ENCODE assay signal across 25 cellular contexts in the genomic region with DNA sequence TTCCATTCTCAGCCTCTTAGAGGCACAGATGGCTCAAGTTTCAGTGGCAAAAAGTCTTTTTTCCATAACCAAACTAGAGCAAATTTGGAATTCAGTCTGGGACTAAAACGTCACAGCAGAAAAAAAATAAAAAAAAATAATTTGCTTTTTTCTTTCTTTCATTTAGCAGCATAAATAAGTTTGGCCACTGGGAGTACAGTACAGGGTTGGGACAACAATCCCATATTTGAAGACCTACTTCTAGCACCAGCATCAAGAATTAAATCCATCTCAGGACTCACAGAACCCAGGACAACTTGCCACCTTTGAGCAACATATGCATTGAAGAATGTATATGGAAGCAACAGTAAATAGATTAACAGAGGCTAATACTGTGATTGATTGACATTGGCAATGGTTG.
"Had no signal": no experiment of that assay in that cellular context is flagged by ENCODE, and none has a peak within 500 bp of the region (broad histone marks: within the 10 kb centered on the region; RNA-seq: fewer than 3 reads in every experiment).

No MANE protein-coding gene starts in this region.

- DNase-seq: activated CD4-positive, alpha-beta T cell treated with anti-CD3 and anti-CD28 coated beads for 36 hours; activated CD4-positive, alpha-beta T cell treated with anti-CD3 and anti-CD28 coated beads, Interleukin-2, amount 10 ng/mL, durations not matched to agents 7 days and 5 days; activated CD4-positive, alpha-beta T cell treated with anti-CD3 and anti-CD28 coated beads, Interleukin-2, amount 50 U/mL, for 48 hours; activated CD8-positive, alpha-beta T cell treated with anti-CD3 and anti-CD28 coated beads, Interleukin-2, amount 10 ng/mL, durations not matched to agents 7 days and 5 days; activated gamma-delta T cell treated with Interleukin-2 at 50 U/mL for 16 hours; activated naive CD4-positive, alpha-beta T cell treated with anti-CD3 and anti-CD28 coated beads for 36 hours; activated T-cell treated with anti-CD3 and anti-CD28 coated beads, Interleukin-2, amount 50 U/mL, for 4 hours; anterior cingulate cortex; central memory CD4-positive, alpha-beta T cell; MM.1S; MV-4-11; NCI-H1092; NCI-H1436 treated with DMSO at 0.1 percent for 48 hours; NCI-H1694 treated with DMSO at 0.1 percent for 48 hours; NCI-H2029; NCI-H345; NCI-H526; NCI-H748 treated with DMSO at 0.1 percent for 48 hours; Right ventricle myocardium superior; SW 1271 had no signal

- H3K4me1 Mint-ChIP-seq: activated CD4-positive, alpha-beta T cell treated with anti-CD3 and anti-CD28 coated beads for 36 hours; activated CD4-positive, alpha-beta T cell treated with anti-CD3 and anti-CD28 coated beads, Interleukin-2, amount 10 ng/mL, durations not matched to agents 7 days and 5 days had no signal

- H3K27ac ChIP-seq: KMS-11 had no signal

- H3K27me3 Mint-ChIP-seq: activated CD4-positive, alpha-beta T cell treated with anti-CD3 and anti-CD28 coated beads for 36 hours; activated CD4-positive, alpha-beta T cell treated with anti-CD3 and anti-CD28 coated beads, Interleukin-2, amount 10 ng/mL, durations not matched to agents 7 days and 5 days; brain had no signal

- H3K27ac Mint-ChIP-seq: activated CD4-positive, alpha-beta T cell treated with anti-CD3 and anti-CD28 coated beads for 36 hours; activated CD4-positive, alpha-beta T cell treated with anti-CD3 and anti-CD28 coated beads, Interleukin-2, amount 10 ng/mL, durations not matched to agents 7 days and 5 days; activated CD8-positive, alpha-beta T cell treated with anti-CD3 and anti-CD28 coated beads, Interleukin-2, amount 10 ng/mL, durations not matched to agents 7 days and 5 days; activated naive CD4-positive, alpha-beta T cell treated with anti-CD3 and anti-CD28 coated beads for 36 hours; activated naive CD4-positive, alpha-beta T cell treated with anti-CD3 and anti-CD28 coated beads, Interleukin-2, amount 50 U/mL, for 72 hours; activated T-helper 1 cell treated with anti-CD3 and anti-CD28 coated beads, Interleukin-12 subunit alpha, Interleukin-12 subunit beta, Interleukin-2, Interleukin-4 antibody, amounts not matched to agents 30 ng/mL and 10 ng/mL and 1 ng/mL, durations not matched to agents 14 hours and 24 hours and 36 hours; WTC11 had no signal

- H3K4me3 Mint-ChIP-seq: activated CD4-positive, alpha-beta T cell treated with anti-CD3 and anti-CD28 coated beads for 36 hours; activated CD4-positive, alpha-beta T cell treated with anti-CD3 and anti-CD28 coated beads, Interleukin-2, amount 10 ng/mL, durations not matched to agents 7 days and 5 days; activated CD8-positive, alpha-beta T cell treated with anti-CD3 and anti-CD28 coated beads, Interleukin-2, amount 10 ng/mL, durations not matched to agents 7 days and 5 days; activated naive CD4-positive, alpha-beta T cell treated with anti-CD3 and anti-CD28 coated beads for 36 hours; activated T-cell treated with anti-CD3 and anti-CD28 coated beads, Interleukin-2, amount 50 U/mL, for 4 hours; activated T-helper 1 cell treated with anti-CD3 and anti-CD28 coated beads, Interleukin-12 subunit alpha, Interleukin-12 subunit beta, Interleukin-2, Interleukin-4 antibody, amounts not matched to agents 30 ng/mL and 10 ng/mL and 1 ng/mL, durations not matched to agents 14 hours and 24 hours and 36 hours; brain; WTC11 had no signal

- H3K9me3 Mint-ChIP-seq: activated CD4-positive, alpha-beta T cell treated with anti-CD3 and anti-CD28 coated beads, Interleukin-2, amount 10 ng/mL, durations not matched to agents 7 days and 5 days; activated naive CD4-positive, alpha-beta T cell treated with anti-CD3 and anti-CD28 coated beads for 36 hours; activated naive CD4-positive, alpha-beta T cell treated with anti-CD3 and anti-CD28 coated beads, Interleukin-2, amount 50 U/mL, for 72 hours; activated T-cell treated with anti-CD3 and anti-CD28 coated beads, Interleukin-2, amount 50 U/mL, for 4 hours; activated T-helper 1 cell treated with anti-CD3 and anti-CD28 coated beads, Interleukin-12 subunit alpha, Interleukin-12 subunit beta, Interleukin-2, Interleukin-4 antibody, amounts not matched to agents 30 ng/mL and 10 ng/mL and 1 ng/mL, durations not matched to agents 14 hours and 24 hours and 36 hours; brain; WTC11 had no signal
